Comparison of ENCODE assay signal across 13 cellular contexts in the genomic region with DNA sequence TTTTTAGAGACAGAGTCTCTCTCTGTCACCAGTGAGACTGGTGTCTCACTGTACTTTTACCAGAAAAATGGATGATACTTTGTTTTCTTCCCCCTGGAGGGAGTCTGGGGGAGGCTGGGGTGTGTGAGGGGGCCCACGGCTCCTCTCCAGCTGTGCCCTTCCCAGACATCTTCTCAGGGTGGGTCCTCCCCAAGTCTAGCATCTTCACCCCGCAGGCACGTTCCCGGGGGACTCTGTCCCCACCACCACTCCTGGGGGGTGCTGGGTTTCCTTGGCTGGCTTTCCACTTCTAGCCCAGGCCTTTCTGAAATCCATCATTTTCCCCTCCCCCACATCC.
A peak's percentile ranks its signal among the peaks of the same experiment; 100 is the strongest.
DNase-seq lines count a peak whose midpoint lies in the region; ATAC-seq and TF ChIP-seq lines count a peak whose summit lies in the region.
"Had no signal": no experiment of that assay in that cellular context is flagged by ENCODE, and none has a peak within 500 bp of the region (broad histone marks: within the 10 kb centered on the region; RNA-seq: fewer than 3 reads in every experiment).

No MANE protein-coding gene starts in this region.

- intact Hi-C loops in left cardiac atrium (cut with DNase I) (no loop called here), upper lobe of right lung (cut with DNase I) (no loop called here)

- H3K36me3 ChIP-seq in cardiac muscle cell: no peaks in the 10 kb centered on the region
- H3K36me3 ChIP-seq in upper lobe of right lung: no peaks in the 10 kb centered on the region
- H3K36me3 ChIP-seq: pancreas had no signal

- H3K36me3 Mint-ChIP-seq in endothelial cell (ENCODE audit: low read depth, unreplicated experiment) (peaks cover 32% of the 10 kb centered on the region), naive B cell (no peaks in the 10 kb centered on the region)

- peak overlapping the region; percentile 48 for H3K27ac Mint-ChIP-seq in endothelial cell (ENCODE audit: unreplicated experiment)
- H3K27ac Mint-ChIP-seq in naive B cell: peak overlapping the region in 4 of 6 donors; percentile 47 to 94 (median 86)
- H3K27ac Mint-ChIP-seq: activated CD8-positive, alpha-beta T cell treated with anti-CD3 and anti-CD28 coated beads, Interleukin-2, amount 10 ng/mL, durations not matched to agents 7 days and 5 days had no signal

- H3K4me3 Mint-ChIP-seq in endothelial cell (ENCODE audit: unreplicated experiment): no peak overlapping the region
- no peak overlapping the region for H3K4me3 Mint-ChIP-seq in naive B cell
- H3K4me3 Mint-ChIP-seq: activated CD8-positive, alpha-beta T cell treated with anti-CD3 and anti-CD28 coated beads, Interleukin-2, amount 10 ng/mL, durations not matched to agents 7 days and 5 days had no signal

- peaks cover 13% of the 10 kb centered on the region for H3K4me1 ChIP-seq in cardiac muscle cell (ENCODE audit: low read depth)
- H3K4me1 ChIP-seq in upper lobe of right lung: peaks cover 16% of the 10 kb centered on the region

- ATAC-seq in left cardiac atrium (no peak), naive B cell (ENCODE audit: low read depth in 2 of 2) (no peak), upper lobe of right lung (no peak)
- ATAC-seq: activated CD8-positive, alpha-beta T cell treated with anti-CD3 and anti-CD28 coated beads, Interleukin-2, amount 10 ng/mL, durations not matched to agents 7 days and 5 days had no signal

- H3K27me3 Mint-ChIP-seq in endothelial cell (ENCODE audit: unreplicated experiment) (peaks cover 5% of the 10 kb centered on the region), naive B cell (peaks cover 10 to 28% (median 23%) of the 10 kb centered on the region in 3 donors)

- no peaks in the 10 kb centered on the region for H3K9me3 Mint-ChIP-seq in endothelial cell (ENCODE audit: unreplicated experiment)
- no peaks in the 10 kb centered on the region for H3K9me3 Mint-ChIP-seq in naive B cell

- TF ChIP-seq CTCF in cardiac muscle cell (IDR thresholded peaks at IDR 0.05; ENCODE audit: low read depth, low read length) (no peak), endothelial cell (IDR thresholded peaks at IDR 0.05; ENCODE audit: unreplicated experiment) (no peak), upper lobe of right lung (IDR thresholded peaks at IDR 0.05) (no peak)

- DNase-seq in cardiac muscle cell (ENCODE audit: low read depth in 1 of 2, low spot score in 1 of 2) (no peak), left cardiac atrium (no peak), endothelial cell (ENCODE audit: low spot score) (no peak), naive B cell (no peak), upper lobe of right lung (peak; percentile 40), cerebellar cortex (ENCODE audit: low spot score) (no peak), D341Med (ENCODE audit: low spot score) (no peak)
- DNase-seq in stimulated activated CD4-positive, alpha-beta T cell treated with anti-CD3 and anti-CD28 coated beads, Interleukin-2, amount 100 ng/mL, for 24 hours: no peak
- DNase-seq: activated CD8-positive, alpha-beta T cell treated with anti-CD3 and anti-CD28 coated beads, Interleukin-2, amount 10 ng/mL, durations not matched to agents 7 days and 5 days; activated gamma-delta T cell; KG1 had no signal

- peak overlapping the region; percentile 80 for H3K27ac ChIP-seq in cardiac muscle cell
- H3K27ac ChIP-seq in upper lobe of right lung: peak overlapping the region; percentile 63
- H3K27ac ChIP-seq: 22Rv1, pancreas had no signal

- H3K27me3 ChIP-seq in cardiac muscle cell (no peaks in the 10 kb centered on the region), upper lobe of right lung (no peaks in the 10 kb centered on the region)
- H3K27me3 ChIP-seq: pancreas had no signal

- H3K4me1 Mint-ChIP-seq in endothelial cell (ENCODE audit: unreplicated experiment) (peaks cover 21% of the 10 kb centered on the region), naive B cell (peaks cover 20 to 33% (median 31%) of the 10 kb centered on the region in 3 donors)

- no peaks in the 10 kb centered on the region for H3K9me3 ChIP-seq in cardiac muscle cell (ENCODE audit: low read depth)
- no peaks in the 10 kb centered on the region for H3K9me3 ChIP-seq in upper lobe of right lung
- H3K9me3 ChIP-seq: pancreas had no signal

- H3K4me3 ChIP-seq in cardiac muscle cell (no peak overlapping the region), upper lobe of right lung (no peak overlapping the region)
- H3K4me3 ChIP-seq: pancreas had no signal
